1 cellular context compared by ENCODE assay signal in the genomic region with DNA sequence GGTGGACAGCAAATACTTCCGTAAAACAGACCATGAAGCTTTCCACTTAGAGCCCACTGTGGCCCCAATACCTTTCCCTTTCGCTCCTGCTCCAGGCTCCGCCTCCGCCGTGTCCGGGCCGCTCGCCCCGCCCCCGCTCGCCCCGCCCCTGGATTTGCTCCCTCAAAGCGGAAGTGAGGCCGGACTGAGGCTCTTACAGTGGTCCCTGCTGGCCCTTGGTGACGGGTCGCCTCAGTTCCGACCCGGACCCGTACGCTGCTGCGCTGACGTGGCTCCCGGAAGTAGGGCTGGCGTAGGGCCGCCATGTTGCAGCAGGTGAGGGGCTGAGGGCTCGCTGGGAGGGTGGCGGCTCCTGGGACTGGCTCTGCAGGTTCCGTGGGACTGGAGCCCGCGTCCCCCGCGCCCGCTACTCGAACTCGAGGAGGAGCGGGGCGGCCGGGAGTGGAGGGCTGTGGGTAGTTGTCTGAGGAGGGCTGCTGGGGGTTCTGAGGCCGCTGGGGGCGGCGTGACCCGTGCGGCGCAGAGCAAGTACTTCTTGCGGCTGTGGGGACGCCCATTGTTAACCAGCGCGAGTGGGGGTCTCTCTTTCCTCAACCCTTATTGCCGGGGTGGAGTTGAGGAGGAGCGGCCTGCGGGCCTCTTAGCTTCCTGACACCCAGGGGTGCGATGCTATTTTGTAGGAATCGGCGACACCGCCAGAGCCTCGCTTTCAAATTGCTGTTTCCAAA.
A peak's percentile ranks its signal among the peaks of the same experiment; 100 is the strongest.
TF ChIP-seq lines count a peak whose summit lies in the region.
"Not testable (repeated sequence)": the region's sequence is repeated elsewhere in the genome, so short reads cannot be mapped to it uniquely, and the experiment has no call there.

Gene TVP23B (plus strand): TSS at position 193 of the 728 bp plus-strand sequence. CDS start 111 bp downstream, at position 304.

TF ChIP-seq in HepG2, 621 proteins besides CTCF, POLR2A, EP300 and RAD21 (continued from another document and continues in another):
- TF ChIP-seq, protein P1, sequence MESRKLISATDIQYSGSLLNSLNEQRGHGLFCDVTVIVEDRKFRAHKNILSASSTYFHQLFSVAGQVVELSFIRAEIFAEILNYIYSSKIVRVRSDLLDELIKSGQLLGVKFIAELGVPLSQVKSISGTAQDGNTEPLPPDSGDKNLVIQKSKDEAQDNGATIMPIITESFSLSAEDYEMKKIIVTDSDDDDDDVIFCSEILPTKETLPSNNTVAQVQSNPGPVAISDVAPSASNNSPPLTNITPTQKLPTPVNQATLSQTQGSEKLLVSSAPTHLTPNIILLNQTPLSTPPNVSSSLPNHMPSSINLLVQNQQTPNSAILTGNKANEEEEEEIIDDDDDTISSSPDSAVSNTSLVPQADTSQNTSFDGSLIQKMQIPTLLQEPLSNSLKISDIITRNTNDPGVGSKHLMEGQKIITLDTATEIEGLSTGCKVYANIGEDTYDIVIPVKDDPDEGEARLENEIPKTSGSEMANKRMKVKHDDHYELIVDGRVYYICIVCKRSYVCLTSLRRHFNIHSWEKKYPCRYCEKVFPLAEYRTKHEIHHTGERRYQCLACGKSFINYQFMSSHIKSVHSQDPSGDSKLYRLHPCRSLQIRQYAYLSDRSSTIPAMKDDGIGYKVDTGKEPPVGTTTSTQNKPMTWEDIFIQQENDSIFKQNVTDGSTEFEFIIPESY (CRISPR knock-in tag; IDR thresholded peaks at IDR 0.05): 0 out of 2 replicates have a peak, but pooled peaks have one; percentile 14
- TF ChIP-seq SIN3B (IDR thresholded peaks at IDR 0.05; ENCODE audit: low read length) (0 out of 2 replicates have a peak, but pooled peaks have one; percentile 37), TAF1 (CRISPR knock-in tag; IDR thresholded peaks at IDR 0.05) (peak; percentile 78), YY1 (IDR thresholded peaks at IDR 0.05; ENCODE audit: insufficient read depth, insufficient replicate concordance, low read depth, low read length) (peak; percentile 91), ELF4 (CRISPR knock-in tag; IDR thresholded peaks at IDR 0.05; ENCODE audit: borderline replicate concordance) (0 out of 2 replicates have a peak, but pooled peaks have one; percentile 23), ZZZ3 (CRISPR knock-in tag; IDR thresholded peaks at IDR 0.05; ENCODE audit: borderline replicate concordance) (peak; percentile 52; the same call in 1 of the 2 replicates), ZFY (CRISPR knock-in tag; IDR thresholded peaks at IDR 0.05) (peak; percentile 72), ZNF160 (CRISPR knock-in tag; IDR thresholded peaks at IDR 0.05) (peak; percentile 78; the same call in 1 of the 2 replicates), ZMYM4 (CRISPR knock-in tag; IDR thresholded peaks at IDR 0.05) (peak; percentile 73), ZHX1 (CRISPR knock-in tag; IDR thresholded peaks at IDR 0.05; ENCODE audit: low read depth) (peak; percentile 82; the same call in 1 of the 2 replicates), KLF16 (CRISPR knock-in tag; IDR thresholded peaks at IDR 0.05) (peak in 1 of 2 experiments; percentile 53; a peak in 1 of 4 replicates), MYC (CRISPR knock-in tag; IDR thresholded peaks at IDR 0.05; ENCODE audit: borderline replicate concordance) (peak; percentile 77), CREB1 (IDR thresholded peaks at IDR 0.05) (peak; percentile 81), CREB1 (CRISPR knock-in tag; IDR thresholded peaks at IDR 0.05) (peak; percentile 87), SOX6 (CRISPR knock-in tag; IDR thresholded peaks at IDR 0.05) (0 out of 2 replicates have a peak, but pooled peaks have one; percentile 16), ZBTB7B (CRISPR knock-in tag; IDR thresholded peaks at IDR 0.05) (peak; percentile 40; the same call in 1 of the 2 replicates), CEBPG (CRISPR knock-in tag; IDR thresholded peaks at IDR 0.05) (peak; percentile 34; the same call in 1 of the 2 replicates), SALL2 (CRISPR knock-in tag; IDR thresholded peaks at IDR 0.05) (peak; percentile 39; the same call in 1 of the 2 replicates), ZFX (CRISPR knock-in tag; IDR thresholded peaks at IDR 0.05; ENCODE audit: low read depth) (peak; percentile 68), KAT8 (CRISPR knock-in tag; IDR thresholded peaks at IDR 0.05) (peak; percentile 95), SALL1 (CRISPR knock-in tag; IDR thresholded peaks at IDR 0.05) (peak; percentile 72), SAP130 (CRISPR knock-in tag; IDR thresholded peaks at IDR 0.05; ENCODE audit: low read depth) (peak; percentile 90), HNRNPLL (IDR thresholded peaks at IDR 0.05; ENCODE audit: low read depth, low read length, poor library complexity, severe bottlenecking) (peak; percentile 67), KMT2B (CRISPR knock-in tag; IDR thresholded peaks at IDR 0.05) (peak; percentile 80), THAP11 (CRISPR knock-in tag; IDR thresholded peaks at IDR 0.05) (peak; percentile 94), ZBTB38 (CRISPR knock-in tag; IDR thresholded peaks at IDR 0.05) (0 out of 2 replicates have a peak, but pooled peaks have one; percentile 45), HCFC1 (IDR thresholded peaks at IDR 0.05; ENCODE audit: low read depth, low read length) (peak; percentile 68; the same call in 1 of the 2 replicates), ZNF441 (CRISPR knock-in tag; IDR thresholded peaks at IDR 0.05; ENCODE audit: borderline replicate concordance) (peak; percentile 50; the same call in 1 of the 2 replicates), POGK (CRISPR knock-in tag; conservative IDR thresholded peaks at IDR 0.05) (0 out of 2 replicates have a peak, but pooled peaks have one; percentile 60), RARA (CRISPR knock-in tag; IDR thresholded peaks at IDR 0.05) (peak; percentile 18; the same call in 1 of the 2 replicates)
- TF ChIP-seq, protein P2, sequence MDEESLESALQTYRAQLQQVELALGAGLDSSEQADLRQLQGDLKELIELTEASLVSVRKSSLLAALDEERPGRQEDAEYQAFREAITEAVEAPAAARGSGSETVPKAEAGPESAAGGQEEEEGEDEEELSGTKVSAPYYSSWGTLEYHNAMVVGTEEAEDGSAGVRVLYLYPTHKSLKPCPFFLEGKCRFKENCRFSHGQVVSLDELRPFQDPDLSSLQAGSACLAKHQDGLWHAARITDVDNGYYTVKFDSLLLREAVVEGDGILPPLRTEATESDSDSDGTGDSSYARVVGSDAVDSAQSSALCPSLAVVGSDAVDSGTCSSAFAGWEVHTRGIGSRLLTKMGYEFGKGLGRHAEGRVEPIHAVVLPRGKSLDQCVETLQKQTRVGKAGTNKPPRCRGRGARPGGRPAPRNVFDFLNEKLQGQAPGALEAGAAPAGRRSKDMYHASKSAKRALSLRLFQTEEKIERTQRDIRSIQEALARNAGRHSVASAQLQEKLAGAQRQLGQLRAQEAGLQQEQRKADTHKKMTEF (CRISPR knock-in tag; IDR thresholded peaks at IDR 0.05): peak; percentile 68; the same call in 1 of the 2 replicates
- TF ChIP-seq, protein P3, sequence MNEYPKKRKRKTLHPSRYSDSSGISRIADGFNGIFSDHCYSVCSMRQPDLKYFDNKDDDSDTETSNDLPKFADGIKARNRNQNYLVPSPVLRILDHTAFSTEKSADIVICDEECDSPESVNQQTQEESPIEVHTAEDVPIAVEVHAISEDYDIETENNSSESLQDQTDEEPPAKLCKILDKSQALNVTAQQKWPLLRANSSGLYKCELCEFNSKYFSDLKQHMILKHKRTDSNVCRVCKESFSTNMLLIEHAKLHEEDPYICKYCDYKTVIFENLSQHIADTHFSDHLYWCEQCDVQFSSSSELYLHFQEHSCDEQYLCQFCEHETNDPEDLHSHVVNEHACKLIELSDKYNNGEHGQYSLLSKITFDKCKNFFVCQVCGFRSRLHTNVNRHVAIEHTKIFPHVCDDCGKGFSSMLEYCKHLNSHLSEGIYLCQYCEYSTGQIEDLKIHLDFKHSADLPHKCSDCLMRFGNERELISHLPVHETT (CRISPR knock-in tag; conservative IDR thresholded peaks at IDR 0.05): peak; percentile 65; the same call in 1 of the 2 replicates
- TF ChIP-seq, protein P4, sequence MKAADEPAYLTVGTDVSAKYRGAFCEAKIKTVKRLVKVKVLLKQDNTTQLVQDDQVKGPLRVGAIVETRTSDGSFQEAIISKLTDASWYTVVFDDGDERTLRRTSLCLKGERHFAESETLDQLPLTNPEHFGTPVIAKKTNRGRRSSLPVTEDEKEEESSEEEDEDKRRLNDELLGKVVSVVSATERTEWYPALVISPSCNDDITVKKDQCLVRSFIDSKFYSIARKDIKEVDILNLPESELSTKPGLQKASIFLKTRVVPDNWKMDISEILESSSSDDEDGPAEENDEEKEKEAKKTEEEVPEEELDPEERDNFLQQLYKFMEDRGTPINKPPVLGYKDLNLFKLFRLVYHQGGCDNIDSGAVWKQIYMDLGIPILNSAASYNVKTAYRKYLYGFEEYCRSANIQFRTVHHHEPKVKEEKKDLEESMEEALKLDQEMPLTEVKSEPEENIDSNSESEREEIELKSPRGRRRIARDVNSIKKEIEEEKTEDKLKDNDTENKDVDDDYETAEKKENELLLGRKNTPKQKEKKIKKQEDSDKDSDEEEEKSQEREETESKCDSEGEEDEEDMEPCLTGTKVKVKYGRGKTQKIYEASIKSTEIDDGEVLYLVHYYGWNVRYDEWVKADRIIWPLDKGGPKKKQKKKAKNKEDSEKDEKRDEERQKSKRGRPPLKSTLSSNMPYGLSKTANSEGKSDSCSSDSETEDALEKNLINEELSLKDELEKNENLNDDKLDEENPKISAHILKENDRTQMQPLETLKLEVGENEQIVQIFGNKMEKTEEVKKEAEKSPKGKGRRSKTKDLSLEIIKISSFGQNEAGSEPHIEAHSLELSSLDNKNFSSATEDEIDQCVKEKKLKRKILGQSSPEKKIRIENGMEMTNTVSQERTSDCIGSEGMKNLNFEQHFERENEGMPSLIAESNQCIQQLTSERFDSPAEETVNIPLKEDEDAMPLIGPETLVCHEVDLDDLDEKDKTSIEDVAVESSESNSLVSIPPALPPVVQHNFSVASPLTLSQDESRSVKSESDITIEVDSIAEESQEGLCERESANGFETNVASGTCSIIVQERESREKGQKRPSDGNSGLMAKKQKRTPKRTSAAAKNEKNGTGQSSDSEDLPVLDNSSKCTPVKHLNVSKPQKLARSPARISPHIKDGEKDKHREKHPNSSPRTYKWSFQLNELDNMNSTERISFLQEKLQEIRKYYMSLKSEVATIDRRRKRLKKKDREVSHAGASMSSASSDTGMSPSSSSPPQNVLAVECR (CRISPR knock-in tag; IDR thresholded peaks at IDR 0.05; ENCODE audit: borderline replicate concordance): peak; percentile 76; the same call in 1 of the 2 replicates
- not testable (repeated sequence) for TF ChIP-seq SOX6 (IDR thresholded peaks at IDR 0.05)
- TF ChIP-seq, protein P5, sequence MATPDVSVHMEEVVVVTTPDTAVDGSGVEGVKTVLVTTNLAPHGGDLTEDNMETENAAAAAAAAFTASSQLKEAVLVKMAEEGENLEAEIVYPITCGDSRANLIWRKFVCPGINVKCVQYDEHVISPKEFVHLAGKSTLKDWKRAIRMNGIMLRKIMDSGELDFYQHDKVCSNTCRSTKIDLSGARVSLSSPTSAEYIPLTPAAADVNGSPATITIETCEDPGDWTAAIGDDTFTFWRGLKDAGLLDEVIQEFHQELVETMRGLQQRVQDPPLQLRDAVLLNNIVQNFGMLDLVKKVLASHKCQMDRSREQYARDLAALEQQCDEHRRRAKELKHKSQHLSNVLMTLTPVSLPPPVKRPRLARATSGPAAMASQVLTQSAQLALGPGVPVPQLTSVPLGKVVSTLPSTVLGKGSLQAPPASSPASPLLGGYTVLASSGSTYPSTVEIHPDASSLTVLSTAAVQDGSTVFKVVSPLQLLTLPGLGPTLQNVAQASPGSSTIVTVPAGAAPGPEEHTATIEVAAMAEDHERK (CRISPR knock-in tag; IDR thresholded peaks at IDR 0.05; ENCODE audit: low read depth): peak; percentile 92
